ENCODE assay signal across 1 cellular context in the genomic region with DNA sequence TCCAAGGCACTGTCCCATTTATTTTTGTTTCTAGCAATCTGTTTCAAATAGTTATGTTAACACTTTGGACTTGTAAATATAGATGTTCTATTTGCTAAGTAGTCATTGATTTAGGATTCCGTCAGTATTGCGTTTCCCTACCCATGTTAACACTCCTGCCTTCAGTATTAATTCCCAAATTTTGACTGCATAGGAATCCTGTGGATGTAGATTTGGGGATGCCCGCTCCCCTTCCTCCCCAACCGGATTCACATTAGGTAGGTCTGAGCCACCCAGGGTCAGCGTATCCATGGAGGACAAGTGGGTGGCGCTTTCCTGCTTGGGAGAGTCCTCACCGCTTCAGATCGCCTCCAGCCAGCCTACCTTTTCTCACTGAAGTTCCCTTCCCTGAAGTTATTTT.
TF ChIP-seq lines count a peak whose summit lies in the region.

No MANE protein-coding gene starts in this region.

TF ChIP-seq in H1, 55 proteins besides CTCF, POLR2A, EP300 and RAD21:
- no peak for TF ChIP-seq EGR1 (IDR thresholded peaks at IDR 0.05; ENCODE audit: borderline replicate concordance, low read depth, low read length)
- no peak for TF ChIP-seq CHD2 (IDR thresholded peaks at IDR 0.05; ENCODE audit: low read length)
- TF ChIP-seq, protein P1, sequence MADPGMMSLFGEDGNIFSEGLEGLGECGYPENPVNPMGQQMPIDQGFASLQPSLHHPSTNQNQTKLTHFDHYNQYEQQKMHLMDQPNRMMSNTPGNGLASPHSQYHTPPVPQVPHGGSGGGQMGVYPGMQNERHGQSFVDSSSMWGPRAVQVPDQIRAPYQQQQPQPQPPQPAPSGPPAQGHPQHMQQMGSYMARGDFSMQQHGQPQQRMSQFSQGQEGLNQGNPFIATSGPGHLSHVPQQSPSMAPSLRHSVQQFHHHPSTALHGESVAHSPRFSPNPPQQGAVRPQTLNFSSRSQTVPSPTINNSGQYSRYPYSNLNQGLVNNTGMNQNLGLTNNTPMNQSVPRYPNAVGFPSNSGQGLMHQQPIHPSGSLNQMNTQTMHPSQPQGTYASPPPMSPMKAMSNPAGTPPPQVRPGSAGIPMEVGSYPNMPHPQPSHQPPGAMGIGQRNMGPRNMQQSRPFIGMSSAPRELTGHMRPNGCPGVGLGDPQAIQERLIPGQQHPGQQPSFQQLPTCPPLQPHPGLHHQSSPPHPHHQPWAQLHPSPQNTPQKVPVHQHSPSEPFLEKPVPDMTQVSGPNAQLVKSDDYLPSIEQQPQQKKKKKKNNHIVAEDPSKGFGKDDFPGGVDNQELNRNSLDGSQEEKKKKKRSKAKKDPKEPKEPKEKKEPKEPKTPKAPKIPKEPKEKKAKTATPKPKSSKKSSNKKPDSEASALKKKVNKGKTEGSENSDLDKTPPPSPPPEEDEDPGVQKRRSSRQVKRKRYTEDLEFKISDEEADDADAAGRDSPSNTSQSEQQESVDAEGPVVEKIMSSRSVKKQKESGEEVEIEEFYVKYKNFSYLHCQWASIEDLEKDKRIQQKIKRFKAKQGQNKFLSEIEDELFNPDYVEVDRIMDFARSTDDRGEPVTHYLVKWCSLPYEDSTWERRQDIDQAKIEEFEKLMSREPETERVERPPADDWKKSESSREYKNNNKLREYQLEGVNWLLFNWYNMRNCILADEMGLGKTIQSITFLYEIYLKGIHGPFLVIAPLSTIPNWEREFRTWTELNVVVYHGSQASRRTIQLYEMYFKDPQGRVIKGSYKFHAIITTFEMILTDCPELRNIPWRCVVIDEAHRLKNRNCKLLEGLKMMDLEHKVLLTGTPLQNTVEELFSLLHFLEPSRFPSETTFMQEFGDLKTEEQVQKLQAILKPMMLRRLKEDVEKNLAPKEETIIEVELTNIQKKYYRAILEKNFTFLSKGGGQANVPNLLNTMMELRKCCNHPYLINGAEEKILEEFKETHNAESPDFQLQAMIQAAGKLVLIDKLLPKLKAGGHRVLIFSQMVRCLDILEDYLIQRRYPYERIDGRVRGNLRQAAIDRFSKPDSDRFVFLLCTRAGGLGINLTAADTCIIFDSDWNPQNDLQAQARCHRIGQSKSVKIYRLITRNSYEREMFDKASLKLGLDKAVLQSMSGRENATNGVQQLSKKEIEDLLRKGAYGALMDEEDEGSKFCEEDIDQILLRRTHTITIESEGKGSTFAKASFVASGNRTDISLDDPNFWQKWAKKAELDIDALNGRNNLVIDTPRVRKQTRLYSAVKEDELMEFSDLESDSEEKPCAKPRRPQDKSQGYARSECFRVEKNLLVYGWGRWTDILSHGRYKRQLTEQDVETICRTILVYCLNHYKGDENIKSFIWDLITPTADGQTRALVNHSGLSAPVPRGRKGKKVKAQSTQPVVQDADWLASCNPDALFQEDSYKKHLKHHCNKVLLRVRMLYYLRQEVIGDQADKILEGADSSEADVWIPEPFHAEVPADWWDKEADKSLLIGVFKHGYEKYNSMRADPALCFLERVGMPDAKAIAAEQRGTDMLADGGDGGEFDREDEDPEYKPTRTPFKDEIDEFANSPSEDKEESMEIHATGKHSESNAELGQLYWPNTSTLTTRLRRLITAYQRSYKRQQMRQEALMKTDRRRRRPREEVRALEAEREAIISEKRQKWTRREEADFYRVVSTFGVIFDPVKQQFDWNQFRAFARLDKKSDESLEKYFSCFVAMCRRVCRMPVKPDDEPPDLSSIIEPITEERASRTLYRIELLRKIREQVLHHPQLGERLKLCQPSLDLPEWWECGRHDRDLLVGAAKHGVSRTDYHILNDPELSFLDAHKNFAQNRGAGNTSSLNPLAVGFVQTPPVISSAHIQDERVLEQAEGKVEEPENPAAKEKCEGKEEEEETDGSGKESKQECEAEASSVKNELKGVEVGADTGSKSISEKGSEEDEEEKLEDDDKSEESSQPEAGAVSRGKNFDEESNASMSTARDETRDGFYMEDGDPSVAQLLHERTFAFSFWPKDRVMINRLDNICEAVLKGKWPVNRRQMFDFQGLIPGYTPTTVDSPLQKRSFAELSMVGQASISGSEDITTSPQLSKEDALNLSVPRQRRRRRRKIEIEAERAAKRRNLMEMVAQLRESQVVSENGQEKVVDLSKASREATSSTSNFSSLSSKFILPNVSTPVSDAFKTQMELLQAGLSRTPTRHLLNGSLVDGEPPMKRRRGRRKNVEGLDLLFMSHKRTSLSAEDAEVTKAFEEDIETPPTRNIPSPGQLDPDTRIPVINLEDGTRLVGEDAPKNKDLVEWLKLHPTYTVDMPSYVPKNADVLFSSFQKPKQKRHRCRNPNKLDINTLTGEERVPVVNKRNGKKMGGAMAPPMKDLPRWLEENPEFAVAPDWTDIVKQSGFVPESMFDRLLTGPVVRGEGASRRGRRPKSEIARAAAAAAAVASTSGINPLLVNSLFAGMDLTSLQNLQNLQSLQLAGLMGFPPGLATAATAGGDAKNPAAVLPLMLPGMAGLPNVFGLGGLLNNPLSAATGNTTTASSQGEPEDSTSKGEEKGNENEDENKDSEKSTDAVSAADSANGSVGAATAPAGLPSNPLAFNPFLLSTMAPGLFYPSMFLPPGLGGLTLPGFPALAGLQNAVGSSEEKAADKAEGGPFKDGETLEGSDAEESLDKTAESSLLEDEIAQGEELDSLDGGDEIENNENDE (IDR thresholded peaks at IDR 0.05; ENCODE audit: insufficient replicate concordance, low read length), result no peak
- no peak for TF ChIP-seq SIX5 (IDR thresholded peaks at IDR 0.05; ENCODE audit: low read depth, low read length)
- no peak for TF ChIP-seq SP1 (IDR thresholded peaks at IDR 0.05; ENCODE audit: low read depth, low read length)
- TF ChIP-seq NRF1 (IDR thresholded peaks at IDR 0.05; ENCODE audit: low read depth, low read length), result no peak
- TF ChIP-seq FOSL1 (IDR thresholded peaks at IDR 0.05; ENCODE audit: insufficient read depth, low read depth, low read length), result no peak
